Comparison of ENCODE assay signal across 18 cellular contexts in genomic region chr7:22989646-22990587, GRCh38. TPM values are rescaled to one million over a fixed set of nuclear protein-coding genes. Genes with fewer than 3 reads are reported as not detected.
DNase-seq lines count a peak whose midpoint lies in the region; ATAC-seq, FAIRE-seq and TF ChIP-seq lines count a peak whose summit lies in the region.
"Had no signal": no experiment of that assay in that cellular context is flagged by ENCODE, and none has a peak within 500 bp of the region (broad histone marks: within the 10 kb centered on the region; RNA-seq: fewer than 3 reads in every experiment).

No MANE protein-coding gene starts in this region.

- peak overlapping the region; percentile 71; the same call in 1 of the 2 replicates for H2BK5ac ChIP-seq in H1 (ENCODE audit: low read depth, low read length)

- TF ChIP-seq RAD21 in H1 (IDR thresholded peaks at IDR 0.05 in 1 of 2, conservative IDR thresholded peaks at IDR 0.05 in 1 of 2; ENCODE audit: low read depth in 2 of 2, low read length in 2 of 2): no peak

- H3K9me3 Mint-ChIP-seq in activated CD8-positive, alpha-beta memory T cell treated with anti-CD3 and anti-CD28 coated beads, Interleukin-2, amount 10 ng/mL, durations not matched to agents 7 days and 5 days (ENCODE audit: low read depth): peaks cover 5% of the 10 kb centered on the region
- H3K9me3 Mint-ChIP-seq: natural killer cell treated with Interleukin-12 subunit alpha and Interleukin-12 subunit beta and Interleukin-15 and Interleukin-18, amount 100 ng/mL, for 72 hours had no signal

- H2BK12ac ChIP-seq in H1 (ENCODE audit: low read depth, low read length): no peak overlapping the region; the same call in 1 of the 2 replicates

- no peak overlapping the region for H3K4me3 ChIP-seq in H1 (ENCODE audit: extremely low read depth in 1 of 4, insufficient read depth in 2 of 4, low read depth in 3 of 4, low read length in 4 of 4)
- H3K4me3 ChIP-seq in skeletal muscle satellite cell (ENCODE audit: low read length): no peak overlapping the region
- H3K4me3 ChIP-seq: SJCRH30, skin epidermis had no signal

- no peak for FAIRE-seq in H1 (lab: Jason Lieb, UNC)
- FAIRE-seq: bronchial epithelial cell had no signal

- peak overlapping the region; percentile 10 for H3K27ac Mint-ChIP-seq in activated CD8-positive, alpha-beta memory T cell treated with anti-CD3 and anti-CD28 coated beads, Interleukin-2, amount 10 ng/mL, durations not matched to agents 7 days and 5 days
- H3K27ac Mint-ChIP-seq: activated T-cell treated with anti-CD3 and anti-CD28 coated beads, Interleukin-2, amount 50 U/mL, for 72 hours; natural killer cell treated with Interleukin-12 subunit alpha and Interleukin-12 subunit beta and Interleukin-15 and Interleukin-18, amount 100 ng/mL, for 72 hours had no signal

- peak overlapping the region; percentile 92; the same call in 1 of the 2 replicates for H2BK20ac ChIP-seq in H1 (ENCODE audit: low read length)

- CTCF ChIA-PET in activated CD8-positive, alpha-beta memory T cell treated with anti-CD3 and anti-CD28 coated beads, Interleukin-2, amount 10 ng/mL, durations not matched to agents 7 days and 5 days (lab: Charles Lee): no interaction called here
- CTCF ChIA-PET in H1 (lab: Charles Lee; ENCODE audit: partially characterized antibody): interaction anchor here (1.0 kb wide), 2 partner anchors 21 to 23 kb away, joined by 3 read pairs; no protein-coding TSS in a partner anchor

- peaks cover 0 to 16% (median 9%) of the 10 kb centered on the region in 4 experiments; a peak in 4 of 7 replicates for H3K4me1 ChIP-seq in H1 (replicated peaks in 1 of 4; ENCODE audit: control insufficient read depth in 3 of 4, insufficient read depth in 4 of 4, low read length in 3 of 4)
- H3K4me1 ChIP-seq in skeletal muscle satellite cell (ENCODE audit: control insufficient read depth, insufficient read depth, low read length): peaks cover 13% of the 10 kb centered on the region

- peaks cover 33% of the 10 kb centered on the region for H3K4me1 Mint-ChIP-seq in activated CD8-positive, alpha-beta memory T cell treated with anti-CD3 and anti-CD28 coated beads, Interleukin-2, amount 10 ng/mL, durations not matched to agents 7 days and 5 days

- no peaks in the 10 kb centered on the region for H3K79me1 ChIP-seq in H1 (ENCODE audit: low read depth, low read length)

- TF ChIP-seq POLR2A in H1 (IDR thresholded peaks at IDR 0.05; ENCODE audit: control extremely low read depth in 1 of 2, low read depth in 2 of 2, low read length in 2 of 2): no peak

- no peak for ATAC-seq in activated CD8-positive, alpha-beta memory T cell treated with anti-CD3 and anti-CD28 coated beads, Interleukin-2, amount 10 ng/mL, durations not matched to agents 7 days and 5 days
- ATAC-seq: activated CD4-positive, CD25-positive, alpha-beta regulatory T cell treated with anti-CD3 and anti-CD28 coated beads, Interleukin-2, amount 50 U/mL, for 24 hours; natural killer cell treated with Interleukin-12 subunit alpha and Interleukin-12 subunit beta and Interleukin-15 and Interleukin-18, amount 100 ng/mL, for 72 hours had no signal

- H2AFZ ChIP-seq in H1 (ENCODE audit: low read length): no peak overlapping the region

- H3K27ac ChIP-seq in H1 (ENCODE audit: low read depth, low read length): no peak overlapping the region
- H3K27ac ChIP-seq: SJCRH30, skin epidermis had no signal

- no peak overlapping the region for H3K14ac ChIP-seq in H1 (ENCODE audit: insufficient read length)

- no peaks in the 10 kb centered on the region for H3K23me2 ChIP-seq in H1 (ENCODE audit: low read depth, low read length)

- H4K20me1 ChIP-seq in H1 (replicated peaks in 1 of 2; ENCODE audit: control insufficient read depth in 1 of 2, insufficient read depth in 2 of 2, low read length in 2 of 2): no peaks in the 10 kb centered on the region

- H4K91ac ChIP-seq in H1 (replicated peaks; ENCODE audit: insufficient read length, low read length): no peak overlapping the region

- no peak overlapping the region for H3K4me3 Mint-ChIP-seq in activated CD8-positive, alpha-beta memory T cell treated with anti-CD3 and anti-CD28 coated beads, Interleukin-2, amount 10 ng/mL, durations not matched to agents 7 days and 5 days
- H3K4me3 Mint-ChIP-seq: natural killer cell treated with Interleukin-12 subunit alpha and Interleukin-12 subunit beta and Interleukin-15 and Interleukin-18, amount 100 ng/mL, for 72 hours had no signal

- H4K5ac ChIP-seq in H1 (ENCODE audit: insufficient read length, low read depth, low read length): peak overlapping the region; percentile 16

- H3K4me2 ChIP-seq in H1 (ENCODE audit: insufficient read depth in 1 of 2, low read depth in 2 of 2, low read length in 2 of 2): peak overlapping the region in 1 of 2 experiments; percentile 72; a peak in 1 of 4 replicates
- H3K4me2 ChIP-seq in skeletal muscle satellite cell (ENCODE audit: low read length): peak overlapping the region; percentile 0

- peak overlapping the region; percentile 65 for H2BK120ac ChIP-seq in H1 (replicated peaks; ENCODE audit: low read depth, low read length)

- no peak overlapping the region for H3K56ac ChIP-seq in H1 (replicated peaks; ENCODE audit: insufficient read length, low read depth, low read length)

- no peak for TF ChIP-seq CTCF in H1 (IDR thresholded peaks at IDR 0.05; ENCODE audit: control extremely low read depth in 1 of 3, insufficient read depth in 1 of 3, low read depth in 1 of 3, low read length in 3 of 3)

- no peak overlapping the region for H3K4ac ChIP-seq in H1 (replicated peaks; ENCODE audit: insufficient read length, low read depth, low read length)

- no peak for DNase-seq in activated CD8-positive, alpha-beta memory T cell treated with anti-CD3 and anti-CD28 coated beads, Interleukin-2, amount 10 ng/mL, durations not matched to agents 7 days and 5 days
- no peak for DNase-seq in activated CD8-positive, alpha-beta memory T cell treated with anti-CD3 and anti-CD28 coated beads for 24 hours
- DNase-seq in M059J (ENCODE audit: low read depth) (peak; percentile 62), H1 (ENCODE audit: low read depth in 1 of 2, low spot score in 2 of 2) (no peak), NCI-H1105 (lab: John Stamatoyannopoulos, UW) (no peak), NCI-H1417 treated with DMSO at 0.1 percent for 48 hours (lab: John Stamatoyannopoulos, UW) (no peak)
- DNase-seq in stimulated activated CD4-positive, alpha-beta T cell treated with anti-CD3 and anti-CD28 coated beads, Interleukin-4, amount 100 ng/mL, for 4 hours: no peak
- DNase-seq: 8988T; activated T-cell treated with anti-CD3 and anti-CD28 coated beads, Interleukin-2, amount 50 U/mL, for 72 hours; NCI-H82; posterior cingulate gyrus; stimulated activated CD4-positive, alpha-beta T cell treated with anti-CD3 and anti-CD28 coated beads, Interleukin-2, amount 100 ng/mL, for 48 hours had no signal

- POLR2A ChIA-PET in H1 (lab: Charles Lee; ENCODE audit: partially characterized antibody): interaction anchor here (0.8 to 3.2 kb wide), 2 partner anchors 23 to 129 kb away, joined by 4 to 13 read pairs; partner anchors contain the start of gene HYCC1

- H3K36me3 ChIP-seq in H1 (ENCODE audit: control insufficient read depth in 2 of 4, insufficient read depth in 4 of 4, low read length in 3 of 4): no peaks in the 10 kb centered on the region
- peaks cover 3% of the 10 kb centered on the region for H3K36me3 ChIP-seq in skeletal muscle satellite cell (ENCODE audit: insufficient read depth, low read length)
- H3K36me3 ChIP-seq: SJCRH30 had no signal

- no peak overlapping the region for H4K8ac ChIP-seq in H1 (ENCODE audit: extremely low read depth, insufficient read depth, low read length)

- H3K27me3 Mint-ChIP-seq in activated CD8-positive, alpha-beta memory T cell treated with anti-CD3 and anti-CD28 coated beads, Interleukin-2, amount 10 ng/mL, durations not matched to agents 7 days and 5 days: no peaks in the 10 kb centered on the region
- H3K27me3 Mint-ChIP-seq: natural killer cell treated with Interleukin-12 subunit alpha and Interleukin-12 subunit beta and Interleukin-15 and Interleukin-18, amount 100 ng/mL, for 72 hours had no signal

- H3K9ac ChIP-seq in H1 (replicated peaks in 1 of 4; ENCODE audit: extremely low read depth in 1 of 4, low read depth in 3 of 4, low read length in 3 of 4) (no peak overlapping the region), skeletal muscle satellite cell (ENCODE audit: low read depth, low read length) (no peak overlapping the region)

- peak overlapping the region; percentile 42 for H3K23ac ChIP-seq in H1 (ENCODE audit: insufficient read length)

- no peak overlapping the region; the same call in 1 of the 2 replicates for H2AK5ac ChIP-seq in H1 (ENCODE audit: low read depth, low read length)

- 0 out of 2 replicates have a peak overlapping the region, but pooled peaks have one; percentile 26 for H3K18ac ChIP-seq in H1 (ENCODE audit: extremely low read depth, low read length)

- WGBS in H1 (ENCODE audit: extremely low coverage in 1 of 2, insufficient coverage in 1 of 2, insufficient read length in 1 of 2, insufficient replicate concordance in 2 of 2, low coverage in 1 of 2, low lambda C conversion rate in 2 of 2, missing lambda C conversion rate in 1 of 2), 2 experiments: 90% methylated on average over 3 of the region's 3 CpGs; no CpG with 5 or more reads in 1 of the 2 experiments

- peaks cover 0 to 40% of the 10 kb centered on the region in 2 experiments; a peak in 3 of 4 replicates for H3K79me2 ChIP-seq in H1 (ENCODE audit: control insufficient read depth in 1 of 2, insufficient read depth in 2 of 2, low read length in 2 of 2)

- H3K9me3 ChIP-seq in H1 (ENCODE audit: insufficient read depth in 2 of 2, low read depth in 1 of 2, low read length in 1 of 2): no peaks in the 10 kb centered on the region
- no peaks in the 10 kb centered on the region for H3K9me3 ChIP-seq in skeletal muscle satellite cell (replicated peaks; ENCODE audit: low read length)
- H3K9me3 ChIP-seq: SJCRH30 had no signal

- 0 out of 2 replicates have a peak overlapping the region, but pooled peaks have one; percentile 46 for H2BK15ac ChIP-seq in H1 (ENCODE audit: low read length)

- no peak for TF ChIP-seq EP300 in H1 (IDR thresholded peaks at IDR 0.05; ENCODE audit: borderline replicate concordance in 1 of 2, low read depth in 2 of 2, low read length in 2 of 2)

- peaks cover 48% of the 10 kb centered on the region for H3K36me3 Mint-ChIP-seq in activated CD8-positive, alpha-beta memory T cell treated with anti-CD3 and anti-CD28 coated beads, Interleukin-2, amount 10 ng/mL, durations not matched to agents 7 days and 5 days

- no peaks in the 10 kb centered on the region for H3K27me3 ChIP-seq in H1 (replicated peaks in 1 of 4; ENCODE audit: control insufficient read depth in 3 of 4, extremely low read depth in 1 of 4, insufficient read depth in 3 of 4, low read length in 3 of 4)
- H3K27me3 ChIP-seq in skeletal muscle satellite cell (ENCODE audit: control insufficient read depth, insufficient read depth, low read length): no peaks in the 10 kb centered on the region
- H3K27me3 ChIP-seq: SJCRH30 had no signal

RNA-seq across cellular contexts. Expression of gene HYCC1, which starts 24.0 kb away (rescaled TPM):
- total RNA-seq in activated CD8-positive, alpha-beta memory T cell treated with anti-CD3 and anti-CD28 coated beads, Interleukin-2, amount 10 ng/mL, durations not matched to agents 7 days and 5 days: 100 to 1,000 TPM in 1 of 2 experiments, 10 to 100 TPM in 1; 72.6 to 125 TPM
- total RNA-seq in M059J (2014; rRNA removed; shearing (Covaris generic)): 76.4 and 136 TPM in 2 replicates
- 142 and 147 TPM in 2 replicates for total RNA-seq in H1 (2021; fragmentation: NEBNext Ultra II Directional; extraction: Animal tissue kit (Norgen Biotek cat#: 25700))
- polyA plus RNA-seq in H1 (2011; rRNA removed): 20.2 and 23.8 TPM in 2 replicates
- polyA plus RNA-seq in H1 (2011; cell fraction: cytosol; rRNA removed): 47.7 TPM
- polyA plus RNA-seq in H1 (2011; cell fraction: nucleus; rRNA removed): 26.4 TPM
- polyA plus RNA-seq in H1 (2012, experiment 1 of 2): 34.4 to 57.3 TPM (median 50.0 TPM) in 4 replicates
- 3.4 TPM for polyA plus RNA-seq in H1 (2012, experiment 2 of 2)
- 144 TPM for polyA plus RNA-seq in H1 (2013, experiment 1 of 2)
- 155 TPM for polyA plus RNA-seq in H1 (2013, experiment 2 of 2)
- polyA minus RNA-seq in H1 (2011; rRNA and poly(A)+ RNA removed): 48.0 and 67.9 TPM in 2 replicates
- polyA minus RNA-seq in H1 (2011; cell fraction: cytosol; rRNA and poly(A)+ RNA removed): 29.4 TPM
- polyA minus RNA-seq in H1 (2011; cell fraction: nucleus; rRNA and poly(A)+ RNA removed): 64.8 TPM
- 84.1 and 105 TPM in 2 replicates for total RNA-seq in skeletal muscle satellite cell (2012; rRNA removed)
